13 cellular contexts compared by ENCODE assay signal in the genomic region with DNA sequence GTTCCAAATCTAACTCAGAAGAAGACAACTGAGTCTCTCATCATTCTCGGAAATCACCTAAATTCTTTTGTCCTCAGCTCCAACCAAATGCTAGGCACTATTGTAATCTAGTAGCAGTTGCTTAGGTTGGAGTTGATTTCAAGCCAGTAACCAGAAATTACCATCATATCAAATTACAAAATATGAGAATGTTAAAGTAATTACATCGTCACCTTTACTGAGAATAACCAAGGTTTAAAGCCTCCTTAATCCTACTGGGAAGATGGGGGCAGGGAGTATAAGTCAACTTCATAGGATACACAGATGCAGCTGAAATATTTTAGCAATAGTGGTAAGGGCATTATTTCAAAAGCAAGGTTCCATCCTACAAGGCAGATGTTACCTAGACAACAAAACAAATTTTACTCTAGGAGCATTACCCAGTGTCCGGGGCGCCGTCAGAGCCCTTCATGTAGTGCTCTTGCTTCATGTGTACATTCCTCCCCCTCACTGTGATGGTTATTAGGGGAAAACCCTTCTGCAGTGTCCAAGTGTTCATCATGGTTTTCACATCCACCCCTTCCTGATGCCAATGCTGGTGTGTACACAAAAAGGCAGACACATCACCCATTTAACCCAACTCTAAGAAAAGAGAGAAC. TPM values are rescaled to one million over a fixed set of nuclear protein-coding genes. Genes with fewer than 3 reads are reported as not detected.
DNase-seq lines count a peak whose midpoint lies in the region; ATAC-seq, FAIRE-seq and TF ChIP-seq lines count a peak whose summit lies in the region.
"Had no signal": no experiment of that assay in that cellular context is flagged by ENCODE, and none has a peak within 500 bp of the region (broad histone marks: within the 10 kb centered on the region; RNA-seq: fewer than 3 reads in every experiment).

No MANE protein-coding gene starts in this region.

- TF ChIP-seq POLR2A in A549 (IDR thresholded peaks at IDR 0.05; ENCODE audit: low read length), result no peak

- peaks cover 8% of the 10 kb centered on the region; the same call in 1 of the 3 replicates for H3K4me1 ChIP-seq in A549
- H3K4me1 ChIP-seq in GM23248 (ENCODE audit: insufficient read depth), result peaks cover 9% of the 10 kb centered on the region; the same call in 1 of the 2 replicates

- H3K27ac ChIP-seq in A549, result no peak overlapping the region
- no peak overlapping the region for H3K27ac ChIP-seq in GM23248
- H3K27ac ChIP-seq in brain microvascular endothelial cell, result no peak overlapping the region

- in situ Hi-C loops in GM23248 (cut with MboI), result no loop called here
- in situ Hi-C loops in brain microvascular endothelial cell (cut with HindIII; ENCODE audit: low pct_ligation_motif_present, low sequenced_read_pairs), result no loop called here

- H3K4me2 ChIP-seq in A549 (no peak overlapping the region), GM23248 (ENCODE audit: unreplicated experiment) (no peak overlapping the region)

- no peaks in the 10 kb centered on the region for H3K27me3 Mint-ChIP-seq in memory B cell

- TF ChIP-seq CTCF in A549 (IDR thresholded peaks at IDR 0.05) (no peak), brain microvascular endothelial cell (IDR thresholded peaks at IDR 0.05; ENCODE audit: low read depth, low read length, missing control alignments) (no peak)

- TF ChIP-seq RAD21 in A549 (conservative IDR thresholded peaks at IDR 0.05 in 1 of 2, IDR thresholded peaks at IDR 0.05 in 1 of 2), result no peak

- no peak for TF ChIP-seq EP300 in A549 (IDR thresholded peaks at IDR 0.05)

- intact Hi-C loops in head of caudate nucleus (cut with DNase I), result no loop called here

- no peak overlapping the region for H3K9ac ChIP-seq in GM23248

- H4K20me1 ChIP-seq in GM23248 (ENCODE audit: insufficient read depth), result no peaks in the 10 kb centered on the region

- H3K4me3 ChIP-seq in A549 (no peak overlapping the region), GM23248 (no peak overlapping the region), brain microvascular endothelial cell (ENCODE audit: low read depth, low read length) (no peak overlapping the region)
- H3K4me3 ChIP-seq: HAP-1 had no signal

- POLR2A ChIA-PET in A549 (lab: Yijun Ruan, JAX), result no interaction called here

- H3F3A ChIP-seq in GM23248 (ENCODE audit: insufficient read depth), result peaks cover 21% of the 10 kb centered on the region

- no peak overlapping the region for H3K4me3 Mint-ChIP-seq in memory B cell

- peak overlapping the region; percentile 0 for H3K27ac Mint-ChIP-seq in memory B cell

- 89% methylated on average over 5 of the region's 5 CpGs for WGBS in A549 (ENCODE audit: missing lambda C conversion rate)
- WGBS in GM23248 (ENCODE audit: low coverage in 1 of 2, low lambda C conversion rate in 2 of 2, missing lambda C conversion rate in 2 of 2), 2 experiments, result 74 to 86% methylated on average over 5 of the region's 5 CpGs

- H3K27me3 ChIP-seq in GM23248 (replicated peaks; ENCODE audit: insufficient read depth), result no peaks in the 10 kb centered on the region
- no peaks in the 10 kb centered on the region for H3K27me3 ChIP-seq in brain microvascular endothelial cell (replicated peaks)

- H3K9me3 ChIP-seq in A549 (no peaks in the 10 kb centered on the region), GM23248 (ENCODE audit: low read depth) (no peaks in the 10 kb centered on the region)
- H3K9me3 ChIP-seq: HAP-1 had no signal

- H3K36me3 ChIP-seq in GM23248 (ENCODE audit: low read depth) (0 out of 2 replicates have a peak, but pooled peaks cover 2% of the 10 kb centered on the region), brain microvascular endothelial cell (replicated peaks) (peaks cover 9% of the 10 kb centered on the region)
- H3K36me3 ChIP-seq: HAP-1 had no signal

- CTCF ChIA-PET in A549 (lab: Yijun Ruan, JAX), result interaction anchor here (0.9 kb wide), 1 partner anchor 36 kb away, joined by 5 read pairs; no protein-coding TSS in a partner anchor

- no peak overlapping the region for H2AFZ ChIP-seq in GM23248

- peak; percentile 25 to 65 for ATAC-seq in A549
- no peak for ATAC-seq in memory B cell (ENCODE audit: low read depth)

- H3K36me3 Mint-ChIP-seq in memory B cell, result peaks cover 38% of the 10 kb centered on the region

- DNase-seq in A549 (ENCODE audit: low read depth in 1 of 2, low spot score in 1 of 2) (no peak), GM23248 (peak; percentile 43), brain microvascular endothelial cell (peak; percentile 18), memory B cell (ENCODE audit: low spot score in 2 of 2) (no peak), NCI-H526 treated with DMSO at 0.1 percent for 48 hours (lab: John Stamatoyannopoulos, UW) (no peak), HT-29 (ENCODE audit: low spot score) (no peak), NCI-H2107 treated with DMSO at 0.1 percent for 48 hours (lab: John Stamatoyannopoulos, UW; ENCODE audit: unreplicated experiment) (no peak), head of caudate nucleus (no peak)
- DNase-seq: activated CD4-positive, alpha-beta T cell treated with anti-CD3 and anti-CD28 coated beads for 4 hours; NK-92 treated with Interleukin-12 subunit alpha and Interleukin-12 subunit beta, amount 100 ng/mL, for 24 hours; posterior cingulate gyrus; stimulated activated naive CD4-positive, alpha-beta T cell treated with Interleukin-2 at 50 U/mL for 16 hours had no signal

- H3K9me3 Mint-ChIP-seq in memory B cell, result no peaks in the 10 kb centered on the region

- H3K4me1 Mint-ChIP-seq in memory B cell, result no peaks in the 10 kb centered on the region

- no peaks in the 10 kb centered on the region for H3K79me2 ChIP-seq in GM23248 (ENCODE audit: insufficient read depth)

- peak; percentile 36 for FAIRE-seq in A549 (lab: Jason Lieb, UNC)

- H3K9me2 ChIP-seq in GM23248 (ENCODE audit: insufficient read depth), result no peaks in the 10 kb centered on the region; the same call in 1 of the 2 replicates

TF ChIP-seq in A549, 52 proteins besides CTCF, POLR2A, EP300 and RAD21 (continues in another document):
- TF ChIP-seq, protein P1, sequence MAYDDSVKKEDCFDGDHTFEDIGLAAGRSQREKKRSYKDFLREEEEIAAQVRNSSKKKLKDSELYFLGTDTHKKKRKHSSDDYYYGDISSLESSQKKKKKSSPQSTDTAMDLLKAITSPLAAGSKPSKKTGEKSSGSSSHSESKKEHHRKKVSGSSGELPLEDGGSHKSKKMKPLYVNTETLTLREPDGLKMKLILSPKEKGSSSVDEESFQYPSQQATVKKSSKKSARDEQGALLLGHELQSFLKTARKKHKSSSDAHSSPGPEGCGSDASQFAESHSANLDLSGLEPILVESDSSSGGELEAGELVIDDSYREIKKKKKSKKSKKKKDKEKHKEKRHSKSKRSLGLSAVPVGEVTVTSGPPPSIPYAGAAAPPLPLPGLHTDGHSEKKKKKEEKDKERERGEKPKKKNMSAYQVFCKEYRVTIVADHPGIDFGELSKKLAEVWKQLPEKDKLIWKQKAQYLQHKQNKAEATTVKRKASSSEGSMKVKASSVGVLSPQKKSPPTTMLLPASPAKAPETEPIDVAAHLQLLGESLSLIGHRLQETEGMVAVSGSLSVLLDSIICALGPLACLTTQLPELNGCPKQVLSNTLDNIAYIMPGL (CRISPR knock-in tag; IDR thresholded peaks at IDR 0.05; ENCODE audit: borderline replicate concordance), result no peak
- no peak for TF ChIP-seq MYC (IDR thresholded peaks at IDR 0.05; ENCODE audit: borderline replicate concordance, low read length)
- TF ChIP-seq, protein P2, sequence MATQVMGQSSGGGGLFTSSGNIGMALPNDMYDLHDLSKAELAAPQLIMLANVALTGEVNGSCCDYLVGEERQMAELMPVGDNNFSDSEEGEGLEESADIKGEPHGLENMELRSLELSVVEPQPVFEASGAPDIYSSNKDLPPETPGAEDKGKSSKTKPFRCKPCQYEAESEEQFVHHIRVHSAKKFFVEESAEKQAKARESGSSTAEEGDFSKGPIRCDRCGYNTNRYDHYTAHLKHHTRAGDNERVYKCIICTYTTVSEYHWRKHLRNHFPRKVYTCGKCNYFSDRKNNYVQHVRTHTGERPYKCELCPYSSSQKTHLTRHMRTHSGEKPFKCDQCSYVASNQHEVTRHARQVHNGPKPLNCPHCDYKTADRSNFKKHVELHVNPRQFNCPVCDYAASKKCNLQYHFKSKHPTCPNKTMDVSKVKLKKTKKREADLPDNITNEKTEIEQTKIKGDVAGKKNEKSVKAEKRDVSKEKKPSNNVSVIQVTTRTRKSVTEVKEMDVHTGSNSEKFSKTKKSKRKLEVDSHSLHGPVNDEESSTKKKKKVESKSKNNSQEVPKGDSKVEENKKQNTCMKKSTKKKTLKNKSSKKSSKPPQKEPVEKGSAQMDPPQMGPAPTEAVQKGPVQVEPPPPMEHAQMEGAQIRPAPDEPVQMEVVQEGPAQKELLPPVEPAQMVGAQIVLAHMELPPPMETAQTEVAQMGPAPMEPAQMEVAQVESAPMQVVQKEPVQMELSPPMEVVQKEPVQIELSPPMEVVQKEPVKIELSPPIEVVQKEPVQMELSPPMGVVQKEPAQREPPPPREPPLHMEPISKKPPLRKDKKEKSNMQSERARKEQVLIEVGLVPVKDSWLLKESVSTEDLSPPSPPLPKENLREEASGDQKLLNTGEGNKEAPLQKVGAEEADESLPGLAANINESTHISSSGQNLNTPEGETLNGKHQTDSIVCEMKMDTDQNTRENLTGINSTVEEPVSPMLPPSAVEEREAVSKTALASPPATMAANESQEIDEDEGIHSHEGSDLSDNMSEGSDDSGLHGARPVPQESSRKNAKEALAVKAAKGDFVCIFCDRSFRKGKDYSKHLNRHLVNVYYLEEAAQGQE (IDR thresholded peaks at IDR 0.05), result no peak
- TF ChIP-seq CHD4 (IDR thresholded peaks at IDR 0.05; ENCODE audit: borderline replicate concordance), result no peak
- TF ChIP-seq FOSB (CRISPR knock-in tag; IDR thresholded peaks at IDR 0.05), result no peak
- no peak for TF ChIP-seq HOXA7 (CRISPR knock-in tag; IDR thresholded peaks at IDR 0.05)
- TF ChIP-seq CBX8 (IDR thresholded peaks at IDR 0.05), result no peak
- TF ChIP-seq POLR2AphosphoS2 (conservative IDR thresholded peaks at IDR 0.05; ENCODE audit: low read length), result no peak
- TF ChIP-seq, protein P3, sequence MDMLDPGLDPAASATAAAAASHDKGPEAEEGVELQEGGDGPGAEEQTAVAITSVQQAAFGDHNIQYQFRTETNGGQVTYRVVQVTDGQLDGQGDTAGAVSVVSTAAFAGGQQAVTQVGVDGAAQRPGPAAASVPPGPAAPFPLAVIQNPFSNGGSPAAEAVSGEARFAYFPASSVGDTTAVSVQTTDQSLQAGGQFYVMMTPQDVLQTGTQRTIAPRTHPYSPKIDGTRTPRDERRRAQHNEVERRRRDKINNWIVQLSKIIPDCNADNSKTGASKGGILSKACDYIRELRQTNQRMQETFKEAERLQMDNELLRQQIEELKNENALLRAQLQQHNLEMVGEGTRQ (IDR thresholded peaks at IDR 0.05), result no peak

RNA-seq across cellular contexts. Expression of a gene that starts 19.5 kb away (rescaled TPM):
- polyA plus RNA-seq in A549 (2011; rRNA removed), result 28.2 and 32.7 TPM in 2 replicates
- polyA plus RNA-seq in A549 (2012; cell fraction: cytosol; rRNA removed), result 5.1 and 5.2 TPM in 2 replicates
- 9.8 and 10.7 TPM in 2 replicates for polyA plus RNA-seq in A549 (2012; cell fraction: nucleus; rRNA removed)
- polyA plus RNA-seq in A549 (2017; fragmentation: RNase III; extraction: RNeasy Plus Mini Kit Qiagen cat#74134 plus additional on column Dnase treatment), result 7.6 to 8.6 TPM (median 8.4 TPM) in 3 replicates
- 33.1 and 62.9 TPM in 2 replicates for polyA minus RNA-seq in A549 (2011; rRNA and poly(A)+ RNA removed)
- 16.8 and 21.0 TPM in 2 replicates for total RNA-seq in GM23248 (2014; rRNA removed; shearing (Covaris generic))
- polyA plus RNA-seq in GM23248 (2016; fragmentation: Nextera tagmentation; extraction: Ambion mirVana), result 8.7 and 9.0 TPM in 2 replicates
- total RNA-seq in HT-29 (2014; rRNA removed; shearing (Covaris generic)), result 5.6 and 5.8 TPM in 2 replicates

Comparison
In these comparisons a context has a peak if more than half of its experiments do, and no peak if none do; other contexts are left out.
1. DNase-seq: peak in GM23248 (single experiment) and brain microvascular endothelial cell (single experiment); none in A549 (0 of 2), memory B cell (0 of 2), NCI-H526 treated with DMSO at 0.1 percent for 48 hours (single experiment), HT-29 (single experiment), NCI-H2107 treated with DMSO at 0.1 percent for 48 hours (single experiment) and head of caudate nucleus (0 of 42).